In the genomic region with DNA sequence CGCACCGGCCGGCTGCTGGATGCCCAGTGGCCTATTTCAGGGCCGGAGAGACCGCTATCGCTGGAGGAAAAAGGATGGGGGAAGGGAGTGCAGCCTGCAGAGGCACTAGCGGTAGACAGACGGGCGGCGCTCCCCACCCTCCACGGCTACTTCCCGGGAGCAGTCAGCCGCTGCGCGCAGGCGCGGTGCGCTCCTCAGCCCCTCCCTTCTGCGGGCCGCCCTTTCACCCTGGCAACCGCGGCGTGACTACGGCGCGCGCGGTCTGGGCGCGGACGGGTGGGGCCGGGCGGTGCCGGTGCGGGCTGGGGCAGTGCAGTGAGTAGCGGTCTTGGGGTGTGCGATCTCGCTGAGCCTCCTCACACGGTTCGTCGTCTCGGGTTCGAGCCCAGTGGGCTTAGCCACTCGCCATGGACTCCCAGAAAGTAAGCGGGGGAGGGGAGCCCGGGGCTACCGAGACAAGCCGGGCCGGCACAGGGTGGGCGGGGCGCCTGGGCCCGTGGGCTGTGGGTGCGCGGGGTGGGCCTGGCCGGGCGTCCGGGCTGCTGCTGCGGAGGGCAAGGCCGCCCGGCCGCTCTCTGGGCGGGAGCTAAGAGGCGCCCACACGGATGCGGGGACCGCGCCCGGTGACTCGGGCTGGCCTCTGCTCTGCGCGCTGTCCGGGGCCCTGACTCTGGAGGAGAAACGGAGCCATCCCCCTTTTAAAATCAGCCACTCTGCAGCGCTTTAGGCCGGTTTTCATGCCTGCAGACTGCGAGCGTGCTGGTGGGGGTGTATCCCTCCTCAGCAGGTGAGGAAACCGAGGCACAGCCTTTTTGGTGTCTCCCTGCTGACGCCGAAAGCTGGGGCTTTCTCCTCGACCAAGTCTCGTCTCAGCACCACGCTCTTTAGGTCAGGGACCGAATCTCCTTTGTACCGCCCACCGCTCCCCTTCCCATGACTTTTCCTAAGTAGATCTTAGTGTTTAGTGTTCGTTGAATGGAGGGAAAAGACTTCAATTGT, we compare ENCODE assay signal across 8 cellular contexts. TPM values are rescaled to one million over a fixed set of nuclear protein-coding genes. Genes with fewer than 3 reads are reported as not detected.
A peak's percentile ranks its signal among the peaks of the same experiment; 100 is the strongest.
DNase-seq lines count a peak whose midpoint lies in the region; ATAC-seq and TF ChIP-seq lines count a peak whose summit lies in the region.

Gene FSD1L (plus strand): TSS at position 221 of the 999 bp plus-strand sequence. CDS start 187 bp downstream, at position 408.

- H3K27me3 ChIP-seq in GM23248 (replicated peaks; ENCODE audit: insufficient read depth): no peaks in the 10 kb centered on the region

- H3K4me2 ChIP-seq in GM23248 (ENCODE audit: unreplicated experiment): peak within 1 kb of the TSS; percentile 99

- H3K9ac ChIP-seq in GM23248: peak within 1 kb of the TSS; percentile 93

- TF ChIP-seq CTCF in natural killer cell (IDR thresholded peaks at IDR 0.05): no peak

- H3K27ac Mint-ChIP-seq in natural killer cell: peak within 1 kb of the TSS in 1 of 2 donors; percentile 75

- peak within 1 kb of the TSS; percentile 97 for H3K4me3 ChIP-seq in GM23248

- peaks cover 0 to 12% of the 10 kb centered on the region in 2 donors for H3K4me1 Mint-ChIP-seq in natural killer cell

- peaks cover 0 to 10% of the 10 kb centered on the region in 2 donors for H3K27me3 Mint-ChIP-seq in natural killer cell (ENCODE audit: low read depth in 2 of 2)

- H3K4me3 Mint-ChIP-seq in natural killer cell: peak within 1 kb of the TSS; percentile 80

- in situ Hi-C loops in GM23248 (cut with MboI): loop anchor here (25.0 kb wide), 1 partner anchor 264 kb away; no protein-coding TSS in a partner anchor

- DNase-seq in EL (peak; percentile 94), GM23248 (peak; percentile 97), RKO (ENCODE audit: low spot score) (peak; percentile 97), fibroblast of peridontal ligament (ENCODE audit: extremely low read depth) (peak; percentile 86), natural killer cell (peak; percentile 60)
- peak; percentile 45 to 62 for DNase-seq in activated T-helper 1 cell treated with anti-CD3 and anti-CD28 coated beads, Interleukin-2, amount 50 U/mL, for 16 hours (ENCODE audit: low read depth in 1 of 2, low spot score in 1 of 2)
- peak; percentile 75 for DNase-seq in stimulated activated naive CD4-positive, alpha-beta T cell treated with Interleukin-2 at 50 U/mL for 16 hours (lab: John Stamatoyannopoulos, UW)

- peak within 1 kb of the TSS; percentile 80 for H3K27ac ChIP-seq in GM23248
- H3K27ac ChIP-seq in KOPT-K1 (ENCODE audit: low read depth, low read length, poor library complexity, severe bottlenecking): peak within 1 kb of the TSS; percentile 60

- intact Hi-C loops in natural killer cell (cut with micrococcal nuclease): loop anchor here (5.0 kb wide), 1 partner anchor 244 kb away; the partner anchor contains the start of gene TMEM38B

- H3K9me3 Mint-ChIP-seq in natural killer cell: no peaks in the 10 kb centered on the region

- no peaks in the 10 kb centered on the region for H3K36me3 Mint-ChIP-seq in natural killer cell

- H3K9me2 ChIP-seq in GM23248 (ENCODE audit: insufficient read depth): no peaks in the 10 kb centered on the region

- ATAC-seq in natural killer cell: peak; percentile 89 to 91 (median 91)

- peak within 1 kb of the TSS; percentile 98 for H2AFZ ChIP-seq in GM23248

- peaks cover 31% of the 10 kb centered on the region for H3K4me1 ChIP-seq in GM23248 (ENCODE audit: insufficient read depth)

- H3K79me2 ChIP-seq in GM23248 (ENCODE audit: insufficient read depth): peaks cover 48% of the 10 kb centered on the region

- peaks cover 32% of the 10 kb centered on the region for H3F3A ChIP-seq in GM23248 (ENCODE audit: insufficient read depth)

- 0 to 1% methylated on average over 68 to 75 of the region's 87 CpGs for WGBS in GM23248 (ENCODE audit: low coverage in 1 of 2, low lambda C conversion rate in 2 of 2, missing lambda C conversion rate in 2 of 2), 2 experiments

- H4K20me1 ChIP-seq in GM23248 (ENCODE audit: insufficient read depth): no peaks in the 10 kb centered on the region

- no peaks in the 10 kb centered on the region for H3K36me3 ChIP-seq in GM23248 (ENCODE audit: low read depth)
- H3K36me3 ChIP-seq in KOPT-K1 (ENCODE audit: insufficient read depth, low read length): no peaks in the 10 kb centered on the region

- no peaks in the 10 kb centered on the region for H3K9me3 ChIP-seq in GM23248 (ENCODE audit: low read depth)
- no peaks in the 10 kb centered on the region for H3K9me3 ChIP-seq in KOPT-K1 (ENCODE audit: insufficient read depth, low read length, poor library complexity, severe bottlenecking)

RNA-seq across cellular contexts. Expression of gene FSD1L, which starts in this region (rescaled TPM):
- total RNA-seq in GM23248 (2014; rRNA removed; shearing (Covaris generic)): 1.3 and 2.7 TPM in 2 replicates
- 2.0 and 2.7 TPM in 2 replicates for polyA plus RNA-seq in GM23248 (2016; fragmentation: Nextera tagmentation; extraction: Ambion mirVana)
- 1 to 10 TPM; 2.0 to 4.2 (median 2.1) TPM for total RNA-seq in natural killer cell

Comparison
In these comparisons a context has a peak if more than half of its experiments do, and no peak if none do; other contexts are left out.
1. Peak in every context shown above with its lines: DNase-seq, ATAC-seq, H3K4me3 ChIP-seq and H3K27ac ChIP-seq.